20 cellular contexts compared by ENCODE assay signal in genomic region chr1:232511172-232511571, GRCh38.
DNase-seq lines count a peak whose midpoint lies in the region; ATAC-seq, FAIRE-seq and TF ChIP-seq lines count a peak whose summit lies in the region.
"Had no signal": no experiment of that assay in that cellular context is flagged by ENCODE, and none has a peak within 500 bp of the region (broad histone marks: within the 10 kb centered on the region; RNA-seq: fewer than 3 reads in every experiment).

No MANE protein-coding gene starts in this region.

- no peak overlapping the region for H3K14ac ChIP-seq in IMR-90 (replicated peaks; ENCODE audit: low read depth, low read length)

- no peak overlapping the region for H4K5ac ChIP-seq in IMR-90 (ENCODE audit: low read depth, low read length)

- H3K36me3 Mint-ChIP-seq in glutamatergic neuron (ENCODE audit: unreplicated experiment) (peaks cover 21% of the 10 kb centered on the region), WTC11 (no peaks in the 10 kb centered on the region)
- H3K36me3 Mint-ChIP-seq: activated naive CD8-positive, alpha-beta T cell; CD4-positive, CD25-positive, alpha-beta regulatory T cell had no signal

- BruUV-seq in IMR-90 (replicated peaks; lab: Mats Ljungman, UMichigan): no TSS peak

- intact Hi-C loops in IMR-90 (cut with micrococcal nuclease): no loop called here

- H2AFZ ChIP-seq in IMR-90 (replicated peaks; ENCODE audit: low read length, poor library complexity): no peak overlapping the region

- peak; percentile 51 for FAIRE-seq in A549 (lab: Jason Lieb, UNC)
- FAIRE-seq: colon, endometrium, K562 had no signal

- H3K27me3 Mint-ChIP-seq in glutamatergic neuron (ENCODE audit: unreplicated experiment) (peaks cover 21% of the 10 kb centered on the region), WTC11 (ENCODE audit: low read depth) (no peaks in the 10 kb centered on the region)
- H3K27me3 Mint-ChIP-seq: CD4-positive, CD25-positive, alpha-beta regulatory T cell had no signal

- H3K36me3 ChIP-seq in IMR-90 (ENCODE audit: control insufficient read depth, insufficient read depth, low read length) (peaks cover 11% of the 10 kb centered on the region; the same call in 1 of the 2 replicates), RWPE2 (ENCODE audit: low read depth) (no peaks in the 10 kb centered on the region)

- no peak overlapping the region for H3K9ac ChIP-seq in IMR-90 (ENCODE audit: low read depth, low read length)

- no peak overlapping the region for H2BK120ac ChIP-seq in IMR-90 (ENCODE audit: low read depth, low read length)

- H3K9me3 ChIP-seq in A549 (no peaks in the 10 kb centered on the region), IMR-90 (ENCODE audit: control insufficient read depth, insufficient read depth, low read length) (no peaks in the 10 kb centered on the region), RWPE2 (ENCODE audit: severe bottlenecking) (no peaks in the 10 kb centered on the region)

- TF ChIP-seq EP300 in A549 (IDR thresholded peaks at IDR 0.05): peak in 1 of 2 experiments; percentile 47; a peak in 1 of 5 replicates

- H3K18ac ChIP-seq in IMR-90 (ENCODE audit: low read depth, low read length): no peak overlapping the region

- 43% methylated on average over 1 of the region's 1 CpG for WGBS in A549 (ENCODE audit: missing lambda C conversion rate)
- no CpG with 5 or more reads among the region's 1 CpG for WGBS in IMR-90 (ENCODE audit: extremely low coverage in 2 of 2, insufficient read length in 1 of 2), 2 experiments

- TF ChIP-seq RAD21 in A549 (conservative IDR thresholded peaks at IDR 0.05 in 1 of 2, IDR thresholded peaks at IDR 0.05 in 1 of 2) (no peak), IMR-90 (IDR thresholded peaks at IDR 0.05; ENCODE audit: low read length) (no peak)

- in situ Hi-C loops in IMR-90 (cut with MboI; ENCODE audit: low sequenced_read_pairs): no loop called here

- POLR2A ChIA-PET in A549 (lab: Yijun Ruan, JAX): no interaction called here
- POLR2A ChIA-PET in IMR-90 (lab: Charles Lee; ENCODE audit: unreplicated experiment): no interaction called here
- POLR2A ChIA-PET in WTC11 (lab: Charles Lee): no interaction called here

- H3K27ac Mint-ChIP-seq in glutamatergic neuron (ENCODE audit: unreplicated experiment) (peak overlapping the region; percentile 87), WTC11 (no peak overlapping the region)
- H3K27ac Mint-ChIP-seq: activated naive CD8-positive, alpha-beta T cell; CD4-positive, CD25-positive, alpha-beta regulatory T cell had no signal

- H4K20me1 ChIP-seq in IMR-90 (ENCODE audit: insufficient read depth, low read length): no peaks in the 10 kb centered on the region

- peaks cover 0 to 25% of the 10 kb centered on the region in 2 experiments; a peak in 2 of 4 replicates for H3K79me1 ChIP-seq in IMR-90 (ENCODE audit: low read depth in 1 of 2, low read length in 2 of 2)

- H2BK15ac ChIP-seq in IMR-90 (ENCODE audit: low read depth, low read length): no peak overlapping the region

- H2BK5ac ChIP-seq in IMR-90 (ENCODE audit: low read depth, low read length, poor library complexity, severe bottlenecking): no peak overlapping the region

- no peak overlapping the region for H3K4ac ChIP-seq in IMR-90 (ENCODE audit: low read depth, low read length)

- H3K4me3 Mint-ChIP-seq in glutamatergic neuron (ENCODE audit: unreplicated experiment): peak overlapping the region; percentile 58
- H3K4me3 Mint-ChIP-seq in WTC11: no peak overlapping the region
- H3K4me3 Mint-ChIP-seq: activated naive CD8-positive, alpha-beta T cell; CD4-positive, CD25-positive, alpha-beta regulatory T cell; nephron had no signal

- H3K4me1 Mint-ChIP-seq in glutamatergic neuron (ENCODE audit: low read depth, unreplicated experiment) (peaks cover 68% of the 10 kb centered on the region), WTC11 (peaks cover 29% of the 10 kb centered on the region)
- H3K4me1 Mint-ChIP-seq: CD4-positive, CD25-positive, alpha-beta regulatory T cell had no signal

- DNase-seq in A549 (ENCODE audit: low read depth in 1 of 2, low spot score in 1 of 2): peak in 1 of 2 experiments; percentile 32
- DNase-seq in IMR-90: no peak
- no peak for DNase-seq in RWPE2 (ENCODE audit: low spot score)
- no peak for DNase-seq in glutamatergic neuron
- DNase-seq in WTC11 (ENCODE audit: low spot score): no peak
- DNase-seq in 8988T: no peak
- no peak for DNase-seq in DMS79 (lab: John Stamatoyannopoulos, UW)
- DNase-seq: CD4-positive, CD25-positive, alpha-beta regulatory T cell; foreskin melanocyte; midbrain; MV-4-11; NCI-H2107; NCI-H82 had no signal

- no peak overlapping the region for H4K91ac ChIP-seq in IMR-90 (ENCODE audit: insufficient read depth, low read depth, low read length)

- CTCF ChIA-PET in A549 (lab: Yijun Ruan, JAX) (no interaction called here), IMR-90 (lab: Yijun Ruan, JAX) (no interaction called here), WTC11 (lab: Charles Lee) (no interaction called here)

- peaks cover 15% of the 10 kb centered on the region for H3K9me3 Mint-ChIP-seq in glutamatergic neuron (ENCODE audit: unreplicated experiment)
- no peaks in the 10 kb centered on the region for H3K9me3 Mint-ChIP-seq in WTC11
- H3K9me3 Mint-ChIP-seq: nephron had no signal

- no peak for TF ChIP-seq POLR2A in A549 (IDR thresholded peaks at IDR 0.05; ENCODE audit: low read length)
- no peak for TF ChIP-seq POLR2A in IMR-90 (IDR thresholded peaks at IDR 0.05; ENCODE audit: low read depth, low read length)

- peak overlapping the region; percentile 58; a peak in 5 of 6 replicates for H3K27ac ChIP-seq in A549
- no peak overlapping the region for H3K27ac ChIP-seq in IMR-90 (ENCODE audit: insufficient read depth, low read length)
- peak overlapping the region; percentile 14 for H3K27ac ChIP-seq in RWPE2 (ENCODE audit: poor library complexity, severe bottlenecking)

- H3K4me3 ChIP-seq in A549 (no peak overlapping the region), IMR-90 (ENCODE audit: insufficient read depth, low read depth, low read length) (no peak overlapping the region), RWPE2 (ENCODE audit: severe bottlenecking) (no peak overlapping the region)
- H3K4me3 ChIP-seq: K562 had no signal

- TF ChIP-seq CTCF in A549 (IDR thresholded peaks at IDR 0.05): no peak
- no peak for TF ChIP-seq CTCF in IMR-90 (conservative IDR thresholded peaks at IDR 0.05; ENCODE audit: low read depth, low read length)
- no peak for TF ChIP-seq CTCF in RWPE2 (IDR thresholded peaks at IDR 0.05; ENCODE audit: poor library complexity, severe bottlenecking)
- TF ChIP-seq CTCF in glutamatergic neuron (IDR thresholded peaks at IDR 0.05; ENCODE audit: partially characterized antibody, unreplicated experiment): no peak
- TF ChIP-seq CTCF in WTC11 (IDR thresholded peaks at IDR 0.05): no peak

- H3K4me1 ChIP-seq in A549 (peaks cover 38% of the 10 kb centered on the region), IMR-90 (ENCODE audit: control insufficient read depth, insufficient read depth, low read length) (peaks cover 5% of the 10 kb centered on the region), RWPE2 (ENCODE audit: insufficient read depth, poor library complexity, severe bottlenecking) (peaks cover 29% of the 10 kb centered on the region)

- H3K56ac ChIP-seq in IMR-90 (ENCODE audit: extremely low read depth, insufficient read depth, low read length): no peak overlapping the region

- H3K4me2 ChIP-seq in A549: peak overlapping the region; percentile 45
- no peak overlapping the region for H3K4me2 ChIP-seq in IMR-90 (ENCODE audit: low read depth, low read length)

- peak in 1 of 2 experiments; percentile 45; a peak in 1 of 6 replicates for ATAC-seq in A549
- ATAC-seq in IMR-90 (ENCODE audit: low read depth): no peak
- ATAC-seq in RWPE2 (ENCODE audit: low read depth): 0 out of 3 replicates have a peak, but pooled peaks have one; percentile 25
- no peak for ATAC-seq in HG02884 (IDR thresholded peaks at IDR 0.05; ENCODE audit: unreplicated experiment)
- ATAC-seq in WTC11: no peak
- ATAC-seq: activated CD4-positive, CD25-positive, alpha-beta regulatory T cell treated with anti-CD3 and anti-CD28 coated beads, Interleukin-2, amount 50 U/mL, for 24 hours; K562 had no signal

- H2AK5ac ChIP-seq in IMR-90 (ENCODE audit: low read depth, low read length): no peak overlapping the region

- no peak overlapping the region for H4K8ac ChIP-seq in IMR-90 (ENCODE audit: low read depth in 2 of 2, low read length in 2 of 2)

- no peaks in the 10 kb centered on the region for H3K27me3 ChIP-seq in IMR-90 (ENCODE audit: control insufficient read depth, insufficient read depth, low read length)
- H3K27me3 ChIP-seq in RWPE2 (ENCODE audit: insufficient read depth, poor library complexity, severe bottlenecking): no peaks in the 10 kb centered on the region

- H3K23ac ChIP-seq in IMR-90 (ENCODE audit: low read depth, low read length): no peak overlapping the region

- H2BK20ac ChIP-seq in IMR-90 (ENCODE audit: low read depth, low read length): no peak overlapping the region

- H3K9me1 ChIP-seq in IMR-90 (ENCODE audit: insufficient read depth, low read length): peaks cover 10% of the 10 kb centered on the region

- no peak overlapping the region for H2AK9ac ChIP-seq in IMR-90 (replicated peaks; ENCODE audit: low read depth, low read length, poor library complexity)

- dilution Hi-C loops in IMR-90 (cut with HindIII; ENCODE audit: low sequenced_read_pairs, unreplicated experiment): no loop called here

TF ChIP-seq in A549, 52 proteins besides CTCF, POLR2A, EP300 and RAD21 (continues in another document):
- peak; percentile 33; the same call in 1 of the 2 replicates for TF ChIP-seq FOSL2 (IDR thresholded peaks at IDR 0.05)
- TF ChIP-seq FOSL2 (CRISPR knock-in tag; IDR thresholded peaks at IDR 0.05): peak; percentile 55; the same call in 1 of the 2 replicates
- peak; percentile 58; the same call in 1 of the 2 replicates for TF ChIP-seq JUNB (IDR thresholded peaks at IDR 0.05)

TF ChIP-seq in IMR-90, 13 proteins besides CTCF, POLR2A, EP300 and RAD21:
- no peak for TF ChIP-seq CHD1 (IDR thresholded peaks at IDR 0.05; ENCODE audit: low read depth, low read length)
- peak; percentile 65 for TF ChIP-seq CEBPB (IDR thresholded peaks at IDR 0.05; ENCODE audit: low read depth, low read length)
TF ChIP-seq in IMR-90: peak in this region for 1.

TF ChIP-seq in WTC11, 78 proteins besides CTCF, POLR2A, EP300 and RAD21 (continues in another document):
- TF ChIP-seq, protein P1, sequence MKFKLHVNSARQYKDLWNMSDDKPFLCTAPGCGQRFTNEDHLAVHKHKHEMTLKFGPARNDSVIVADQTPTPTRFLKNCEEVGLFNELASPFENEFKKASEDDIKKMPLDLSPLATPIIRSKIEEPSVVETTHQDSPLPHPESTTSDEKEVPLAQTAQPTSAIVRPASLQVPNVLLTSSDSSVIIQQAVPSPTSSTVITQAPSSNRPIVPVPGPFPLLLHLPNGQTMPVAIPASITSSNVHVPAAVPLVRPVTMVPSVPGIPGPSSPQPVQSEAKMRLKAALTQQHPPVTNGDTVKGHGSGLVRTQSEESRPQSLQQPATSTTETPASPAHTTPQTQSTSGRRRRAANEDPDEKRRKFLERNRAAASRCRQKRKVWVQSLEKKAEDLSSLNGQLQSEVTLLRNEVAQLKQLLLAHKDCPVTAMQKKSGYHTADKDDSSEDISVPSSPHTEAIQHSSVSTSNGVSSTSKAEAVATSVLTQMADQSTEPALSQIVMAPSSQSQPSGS (CRISPR knock-in tag; IDR thresholded peaks at IDR 0.05; ENCODE audit: borderline replicate concordance, low read depth): no peak
